In the genomic region with DNA sequence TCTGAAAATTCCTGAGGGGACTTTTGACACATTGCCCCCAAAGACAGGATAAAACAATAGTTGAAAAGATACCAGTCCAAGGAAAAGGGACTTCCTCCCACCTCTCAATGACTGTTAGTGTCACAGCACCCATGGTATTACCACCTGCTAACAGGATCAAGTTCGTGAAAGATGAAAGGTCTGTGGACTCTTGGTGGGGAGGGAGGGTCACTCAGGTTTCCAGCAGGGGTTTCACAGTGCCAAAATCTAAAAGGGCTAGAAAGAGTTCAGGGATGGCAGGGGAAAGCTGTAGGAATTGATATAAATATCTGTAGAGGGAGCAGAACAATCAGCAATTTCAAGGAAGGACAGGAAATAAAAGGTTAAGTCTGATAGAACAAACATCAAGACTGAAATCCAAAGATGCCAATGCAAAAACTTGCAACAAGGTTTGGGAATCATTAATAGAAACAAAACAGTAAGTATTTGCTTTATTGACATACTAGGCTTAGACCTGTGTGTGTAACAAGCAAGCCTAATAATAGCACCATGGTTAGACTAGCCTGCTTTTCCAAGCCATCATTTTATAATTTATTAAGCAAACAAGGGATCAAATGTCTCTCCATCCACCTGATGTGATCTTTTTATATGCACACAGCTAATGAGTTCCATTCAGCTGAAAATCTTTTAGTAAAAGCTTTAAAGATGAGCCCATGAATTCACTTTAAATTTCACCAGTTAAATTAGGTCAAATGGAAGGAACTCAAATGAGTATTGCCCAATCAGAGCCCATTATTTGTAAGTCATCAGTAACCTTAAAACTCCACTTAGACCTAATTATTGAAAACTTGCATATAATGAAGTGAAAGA, we compare ENCODE assay signal across 9 cellular contexts. TPM values are rescaled to one million over a fixed set of nuclear protein-coding genes. Genes with fewer than 3 reads are reported as not detected.
DNase-seq lines count a peak whose midpoint lies in the region; ATAC-seq and TF ChIP-seq lines count a peak whose summit lies in the region.
"Had no signal": no experiment of that assay in that cellular context is flagged by ENCODE, and none has a peak within 500 bp of the region (broad histone marks: within the 10 kb centered on the region; RNA-seq: fewer than 3 reads in every experiment).

No MANE protein-coding gene starts in this region.

- peaks cover 66% of the 10 kb centered on the region for H3K36me3 Mint-ChIP-seq in activated T-cell treated with anti-CD3 and anti-CD28 coated beads, Interleukin-2, amount 50 U/mL, for 4 hours (ENCODE audit: insufficient read depth)
- peaks cover 47% of the 10 kb centered on the region for H3K36me3 Mint-ChIP-seq in activated naive CD8-positive, alpha-beta T cell

- intact Hi-C loops in transverse colon (cut with DNase I; ENCODE audit: low total_unique reads): loop anchor here (2.0 kb wide), 1 partner anchor 15 kb away; no protein-coding TSS in a partner anchor
- intact Hi-C loops in head of caudate nucleus (cut with DNase I): loop anchor here (5.0 kb wide), 1 partner anchor 52 kb away; a partner anchor contains a TSS

- ATAC-seq in activated T-cell treated with anti-CD3 and anti-CD28 coated beads, Interleukin-2, amount 50 U/mL, for 4 hours: no peak
- no peak for ATAC-seq in HG03571 (IDR thresholded peaks at IDR 0.05; ENCODE audit: unreplicated experiment)

- peak overlapping the region; percentile 85 to 97 (median 91) for H3K4me3 ChIP-seq in transverse colon

- TF ChIP-seq POLR2A in transverse colon (IDR thresholded peaks at IDR 0.05): no peak

- DNase-seq in activated T-cell treated with anti-CD3 and anti-CD28 coated beads, Interleukin-2, amount 50 U/mL, for 4 hours: no peak
- DNase-seq in activated T-cell treated with anti-CD3 and anti-CD28 coated beads, Interleukin-2, amount 50 U/mL, for 1 hour: no peak
- DNase-seq in kidney tubule cell (ENCODE audit: low spot score) (peak; percentile 27), transverse colon (no peak), RPMI8226 (no peak), head of caudate nucleus (no peak)
- DNase-seq: foreskin melanocyte had no signal

- H3K36me3 ChIP-seq in transverse colon: peaks cover 0 to 52% (median 18%) of the 10 kb centered on the region in 4 donors

- H3K9me3 Mint-ChIP-seq in activated T-cell treated with anti-CD3 and anti-CD28 coated beads, Interleukin-2, amount 50 U/mL, for 4 hours: no peaks in the 10 kb centered on the region
- no peaks in the 10 kb centered on the region for H3K9me3 Mint-ChIP-seq in activated naive CD8-positive, alpha-beta T cell (ENCODE audit: low read depth)

- in situ Hi-C loops in transverse colon (cut with MboI; ENCODE audit: low pct_ligation_motif_present in 1 of 4, low pct_unique_long_range_greater_than_20kb in 1 of 4, low sequenced_read_pairs in 3 of 4): no loop called here

- H3K27me3 ChIP-seq in transverse colon: no peaks in the 10 kb centered on the region

- no peak for TF ChIP-seq EP300 in transverse colon (IDR thresholded peaks at IDR 0.05; ENCODE audit: low read depth)

- H3K27me3 Mint-ChIP-seq in activated T-cell treated with anti-CD3 and anti-CD28 coated beads, Interleukin-2, amount 50 U/mL, for 4 hours (ENCODE audit: low read depth): no peaks in the 10 kb centered on the region
- H3K27me3 Mint-ChIP-seq in activated naive CD8-positive, alpha-beta T cell: no peaks in the 10 kb centered on the region

- peak overlapping the region; percentile 98 for H3K27ac Mint-ChIP-seq in activated naive CD8-positive, alpha-beta T cell

- H3K27ac ChIP-seq in transverse colon: peak overlapping the region; percentile 98 to 99 (median 98)

- no peaks in the 10 kb centered on the region for H3K9me3 ChIP-seq in transverse colon

- H3K4me3 Mint-ChIP-seq in activated T-cell treated with anti-CD3 and anti-CD28 coated beads, Interleukin-2, amount 50 U/mL, for 4 hours: peak overlapping the region; percentile 97
- H3K4me3 Mint-ChIP-seq in activated naive CD8-positive, alpha-beta T cell: peak overlapping the region; percentile 97

- peaks cover 49% of the 10 kb centered on the region for H3K4me1 Mint-ChIP-seq in activated T-cell treated with anti-CD3 and anti-CD28 coated beads, Interleukin-2, amount 50 U/mL, for 4 hours (ENCODE audit: low read depth)
- peaks cover 52% of the 10 kb centered on the region for H3K4me1 Mint-ChIP-seq in activated naive CD8-positive, alpha-beta T cell (ENCODE audit: low read depth)

- 9 to 17% methylated on average over 1 of the region's 1 CpG for WGBS in transverse colon (ENCODE audit: low coverage in 1 of 2), 2 donors

- peaks cover 26 to 69% (median 50%) of the 10 kb centered on the region in 4 donors for H3K4me1 ChIP-seq in transverse colon

- TF ChIP-seq CTCF in transverse colon (IDR thresholded peaks at IDR 0.05): no peak

RNA-seq across cellular contexts. Expression of a gene that starts 3.7 kb away (rescaled TPM):
- total RNA-seq in activated T-cell treated with anti-CD3 and anti-CD28 coated beads, Interleukin-2, amount 50 U/mL, for 4 hours: 100 to 1,000 TPM; 228 to 237 (median 236) TPM
- total RNA-seq in transverse colon: 100 to 1,000 TPM; 176 to 395 (median 269) TPM

RNA-seq across cellular contexts. Expression of a gene that starts 26.5 kb away (rescaled TPM):
- total RNA-seq in activated T-cell treated with anti-CD3 and anti-CD28 coated beads, Interleukin-2, amount 50 U/mL, for 4 hours: under 1 TPM; 0.19 to 0.34 (median 0.33) TPM
- total RNA-seq in transverse colon: 10 to 100 TPM in 3 of 4 donors, 1 to 10 TPM in 1; 7.2 to 26.2 (median 16.3) TPM

RNA-seq across cellular contexts. Expression of a gene that starts 53.7 kb away (rescaled TPM):
- 100 to 1,000 TPM; 221 to 224 (median 223) TPM for total RNA-seq in activated T-cell treated with anti-CD3 and anti-CD28 coated beads, Interleukin-2, amount 50 U/mL, for 4 hours
- total RNA-seq in transverse colon: 100 to 1,000 TPM; 111 to 174 (median 158) TPM

Comparison
In these comparisons a context has a peak if more than half of its experiments do, and no peak if none do; other contexts are left out.
1. RNA of a gene that starts 26.5 kb away (total RNA-seq): 7.2 to 26.2 TPM in transverse colon; 0.19 to 0.34 TPM in activated T-cell treated with anti-CD3 and anti-CD28 coated beads, Interleukin-2, amount 50 U/mL, for 4 hours; every median in the first group is over 4 times any median in the second.